ENCODE assay signal across 19 cellular contexts in genomic region chr7:3280445-3280844, GRCh38. TPM values are rescaled to one million over a fixed set of nuclear protein-coding genes. Genes with fewer than 3 reads are reported as not detected.
DNase-seq lines count a peak whose midpoint lies in the region; ATAC-seq, FAIRE-seq and TF ChIP-seq lines count a peak whose summit lies in the region.
"Had no signal": no experiment of that assay in that cellular context is flagged by ENCODE, and none has a peak within 500 bp of the region (broad histone marks: within the 10 kb centered on the region; RNA-seq: fewer than 3 reads in every experiment).

No MANE protein-coding gene starts in this region.

- TF ChIP-seq POLR2A in H1 (IDR thresholded peaks at IDR 0.05; ENCODE audit: control extremely low read depth in 1 of 2, low read depth in 2 of 2, low read length in 2 of 2), result no peak

- no peak overlapping the region for H3K23ac ChIP-seq in H1 (ENCODE audit: insufficient read length)

- no peaks in the 10 kb centered on the region for H4K20me1 ChIP-seq in H1 (replicated peaks in 1 of 2; ENCODE audit: control insufficient read depth in 1 of 2, insufficient read depth in 2 of 2, low read length in 2 of 2)

- no peaks in the 10 kb centered on the region for H3K79me1 ChIP-seq in H1 (ENCODE audit: low read depth, low read length)

- H2BK120ac ChIP-seq in H1 (replicated peaks; ENCODE audit: low read depth, low read length), result peak overlapping the region; percentile 38

- POLR2A ChIA-PET in H1 (lab: Charles Lee; ENCODE audit: partially characterized antibody), result no interaction called here

- H3K27me3 ChIP-seq in left ventricle myocardium inferior (ENCODE audit: low read depth) (no peaks in the 10 kb centered on the region), H1 (replicated peaks in 1 of 4; ENCODE audit: control insufficient read depth in 3 of 4, extremely low read depth in 1 of 4, insufficient read depth in 3 of 4, low read length in 3 of 4) (no peaks in the 10 kb centered on the region; a peak in 1 of 7 replicates), iPS-20b (ENCODE audit: insufficient read depth, low read length) (no peaks in the 10 kb centered on the region)
- H3K27me3 ChIP-seq: Peyer's patch had no signal

- no peaks in the 10 kb centered on the region for H3K79me2 ChIP-seq in H1 (ENCODE audit: control insufficient read depth in 1 of 2, insufficient read depth in 2 of 2, low read length in 2 of 2)

- WGBS in H1 (ENCODE audit: extremely low coverage in 1 of 2, insufficient coverage in 1 of 2, insufficient read length in 1 of 2, insufficient replicate concordance in 2 of 2, low coverage in 1 of 2, low lambda C conversion rate in 2 of 2, missing lambda C conversion rate in 1 of 2), 2 experiments, result 79% methylated on average over 3 of the region's 3 CpGs; no CpG with 5 or more reads in 1 of the 2 experiments

- no peak overlapping the region for H4K8ac ChIP-seq in H1 (ENCODE audit: extremely low read depth, insufficient read depth, low read length)

- H2BK15ac ChIP-seq in H1 (ENCODE audit: low read length), result no peak overlapping the region

- no peak overlapping the region for H2AK5ac ChIP-seq in H1 (ENCODE audit: low read depth, low read length)

- FAIRE-seq in H1 (lab: Jason Lieb, UNC), result no peak
- peak; percentile 13 for FAIRE-seq in urothelium cell line (lab: Jason Lieb, UNC)
- FAIRE-seq: GM12878 had no signal

- no peak overlapping the region for H3K4ac ChIP-seq in H1 (replicated peaks; ENCODE audit: insufficient read length, low read depth, low read length)

- H3K4me2 ChIP-seq in H1 (ENCODE audit: insufficient read depth in 1 of 2, low read depth in 2 of 2, low read length in 2 of 2), result 0 out of 4 replicates have a peak overlapping the region, but pooled peaks of 1 of the 2 experiments have one; percentile 23

- H3K14ac ChIP-seq in H1 (ENCODE audit: insufficient read length), result no peak overlapping the region

- H3K36me3 ChIP-seq in left ventricle myocardium inferior (no peaks in the 10 kb centered on the region), H1 (ENCODE audit: control insufficient read depth in 2 of 4, insufficient read depth in 4 of 4, low read length in 3 of 4) (no peaks in the 10 kb centered on the region), iPS-20b (ENCODE audit: insufficient read depth, low read depth, low read length) (no peaks in the 10 kb centered on the region)
- H3K36me3 ChIP-seq: Peyer's patch had no signal

- H2BK5ac ChIP-seq in H1 (ENCODE audit: low read depth, low read length), result no peak overlapping the region

- intact Hi-C loops in Right ventricle myocardium superior (cut with DNase I), result no loop called here
- intact Hi-C loops in left ventricle myocardium inferior (cut with micrococcal nuclease), result no loop called here

- CTCF ChIA-PET in H1 (lab: Charles Lee; ENCODE audit: partially characterized antibody), result no interaction called here

- no peak overlapping the region for H2AFZ ChIP-seq in H1 (ENCODE audit: low read length)

- H3K27ac ChIP-seq in left ventricle myocardium inferior (replicated peaks) (no peak overlapping the region), H1 (ENCODE audit: low read depth, low read length) (no peak overlapping the region), iPS-20b (ENCODE audit: low read length) (no peak overlapping the region)
- H3K27ac ChIP-seq: Peyer's patch, SK-N-MC had no signal

- no peak for TF ChIP-seq RAD21 in H1 (IDR thresholded peaks at IDR 0.05 in 1 of 2, conservative IDR thresholded peaks at IDR 0.05 in 1 of 2; ENCODE audit: low read depth in 2 of 2, low read length in 2 of 2)

- no peak overlapping the region for H4K5ac ChIP-seq in H1 (ENCODE audit: insufficient read length, low read depth, low read length)

- H2BK12ac ChIP-seq in H1 (ENCODE audit: low read depth, low read length), result no peak overlapping the region

- ATAC-seq in Right ventricle myocardium superior (ENCODE audit: poor library complexity), result peak; percentile 66
- ATAC-seq: CD8-positive, alpha-beta T cell; GM12878 had no signal

- H3K23me2 ChIP-seq in H1 (ENCODE audit: low read depth, low read length), result no peaks in the 10 kb centered on the region; the same call in 1 of the 2 replicates

- no peak for TF ChIP-seq CTCF in left ventricle myocardium inferior (IDR thresholded peaks at IDR 0.05; ENCODE audit: borderline replicate concordance)
- TF ChIP-seq CTCF in H1 (IDR thresholded peaks at IDR 0.05; ENCODE audit: control extremely low read depth in 1 of 3, insufficient read depth in 1 of 3, low read depth in 1 of 3, low read length in 3 of 3), result no peak
- no peak for TF ChIP-seq CTCF in GM20000 (IDR thresholded peaks at IDR 0.05; ENCODE audit: extremely low read depth, missing control alignments)

- H3K9me3 ChIP-seq in left ventricle myocardium inferior (replicated peaks), result peaks cover 4% of the 10 kb centered on the region
- no peaks in the 10 kb centered on the region for H3K9me3 ChIP-seq in H1 (ENCODE audit: insufficient read depth in 2 of 2, low read depth in 1 of 2, low read length in 1 of 2)
- H3K9me3 ChIP-seq in iPS-20b (ENCODE audit: insufficient read depth, low read depth, low read length), result no peaks in the 10 kb centered on the region
- H3K9me3 ChIP-seq: Peyer's patch had no signal

- no peak overlapping the region for H3K56ac ChIP-seq in H1 (replicated peaks; ENCODE audit: insufficient read length, low read depth, low read length)

- no peak for TF ChIP-seq EP300 in H1 (IDR thresholded peaks at IDR 0.05; ENCODE audit: borderline replicate concordance in 1 of 2, low read depth in 2 of 2, low read length in 2 of 2)

- no peak overlapping the region for H4K91ac ChIP-seq in H1 (replicated peaks; ENCODE audit: insufficient read length, low read length)

- H2BK20ac ChIP-seq in H1 (ENCODE audit: low read length), result no peak overlapping the region

- DNase-seq in Right ventricle myocardium superior (no peak), left ventricle myocardium inferior (no peak), H1 (ENCODE audit: low read depth in 1 of 2, low spot score in 2 of 2) (no peak), urothelium cell line (ENCODE audit: low spot score) (no peak), GM19238 (ENCODE audit: insufficient read length, low spot score) (no peak), SHP77 (lab: John Stamatoyannopoulos, UW) (no peak), GM20000 (ENCODE audit: low spot score) (no peak)
- DNase-seq: Calu3; CD8-positive, alpha-beta T cell; H7; NCI-H1105 treated with DMSO at 0.1 percent for 48 hours; NCI-H1694; NCI-H2081 treated with DMSO at 0.1 percent for 48 hours; NCI-H748 treated with DMSO at 0.1 percent for 48 hours; NK-92 treated with Interleukin-12 subunit alpha and Interleukin-12 subunit beta, amount 100 ng/mL, for 24 hours; Peyer's patch had no signal

- no peaks in the 10 kb centered on the region for H3K4me1 ChIP-seq in left ventricle myocardium inferior
- H3K4me1 ChIP-seq in H1 (replicated peaks in 1 of 4; ENCODE audit: control insufficient read depth in 3 of 4, insufficient read depth in 4 of 4, low read length in 3 of 4), result peaks cover 0 to 17% (median 9%) of the 10 kb centered on the region in 4 experiments; a peak in 4 of 7 replicates
- H3K4me1 ChIP-seq in iPS-20b (ENCODE audit: insufficient read depth, low read length), result peaks cover 3% of the 10 kb centered on the region; the same call in 1 of the 2 replicates
- H3K4me1 ChIP-seq: Peyer's patch had no signal

- H3K4me3 ChIP-seq in left ventricle myocardium inferior, result no peak overlapping the region
- no peak overlapping the region for H3K4me3 ChIP-seq in H1 (ENCODE audit: extremely low read depth in 1 of 4, insufficient read depth in 2 of 4, low read depth in 3 of 4, low read length in 4 of 4)
- H3K4me3 ChIP-seq in iPS-20b (ENCODE audit: low read length), result no peak overlapping the region
- H3K4me3 ChIP-seq: GM12878, Peyer's patch, SK-N-MC had no signal

- H3K18ac ChIP-seq in H1 (ENCODE audit: extremely low read depth, low read length), result no peak overlapping the region; the same call in 1 of the 2 replicates

- H3K9ac ChIP-seq in H1 (replicated peaks in 1 of 4; ENCODE audit: extremely low read depth in 1 of 4, low read depth in 3 of 4, low read length in 3 of 4) (no peak overlapping the region), iPS-20b (ENCODE audit: low read depth, low read length) (0 out of 2 replicates have a peak overlapping the region, but pooled peaks have one; percentile 3)

TF ChIP-seq in H1, 55 proteins besides CTCF, POLR2A, EP300 and RAD21 (continues in another document):
- TF ChIP-seq SIX5 (IDR thresholded peaks at IDR 0.05; ENCODE audit: low read depth, low read length) (no peak), CTBP2 (IDR thresholded peaks at IDR 0.05; ENCODE audit: borderline replicate concordance, insufficient read depth, insufficient read length, low read length) (no peak), KDM1A (IDR thresholded peaks at IDR 0.05; ENCODE audit: borderline replicate concordance, low read length) (no peak), FOSL1 (IDR thresholded peaks at IDR 0.05; ENCODE audit: insufficient read depth, low read depth, low read length) (no peak), NANOG (IDR thresholded peaks at IDR 0.05; ENCODE audit: insufficient read depth, low read depth, low read length, poor library complexity, severe bottlenecking) (no peak), ASH2L (IDR thresholded peaks at IDR 0.05; ENCODE audit: low read length) (no peak), SP1 (IDR thresholded peaks at IDR 0.05; ENCODE audit: low read depth, low read length) (no peak), BRCA1 (IDR thresholded peaks at IDR 0.05; ENCODE audit: low read depth, low read length) (no peak), NRF1 (IDR thresholded peaks at IDR 0.05; ENCODE audit: low read depth, low read length) (no peak), SRF (IDR thresholded peaks at IDR 0.05; ENCODE audit: low read depth, low read length) (no peak), TBP (IDR thresholded peaks at IDR 0.05; ENCODE audit: low read depth, low read length) (no peak), EZH2 (IDR thresholded peaks at IDR 0.05; ENCODE audit: low read depth, low read length, severe bottlenecking) (no peak)

RNA-seq across cellular contexts. Expression of gene SDK1, which starts 20.6 kb away (rescaled TPM):
- 2.2 TPM for total RNA-seq in Right ventricle myocardium superior
- 1.3 TPM for total RNA-seq in left ventricle myocardium inferior
- 7.2 and 7.3 TPM in 2 replicates for total RNA-seq in H1 (2021; fragmentation: NEBNext Ultra II Directional; extraction: Animal tissue kit (Norgen Biotek cat#: 25700))
- 3.3 and 4.7 TPM in 2 replicates for polyA plus RNA-seq in H1 (2011; rRNA removed)
- polyA plus RNA-seq in H1 (2011; cell fraction: cytosol; rRNA removed), result 2.7 TPM
- 10.6 TPM for polyA plus RNA-seq in H1 (2011; cell fraction: nucleus; rRNA removed)
- 3.6 to 7.4 TPM (median 6.1 TPM) in 4 replicates for polyA plus RNA-seq in H1 (2012, experiment 1 of 2)
- 2.8 TPM for polyA plus RNA-seq in H1 (2012, experiment 2 of 2)
- polyA plus RNA-seq in H1 (2013, experiment 1 of 2), result 7.2 TPM
- polyA plus RNA-seq in H1 (2013, experiment 2 of 2), result 5.9 TPM
- polyA minus RNA-seq in H1 (2011; rRNA and poly(A)+ RNA removed), result 10.0 and 10.6 TPM in 2 replicates
- 8.9 TPM for polyA minus RNA-seq in H1 (2011; cell fraction: cytosol; rRNA and poly(A)+ RNA removed)
- 21.6 TPM for polyA minus RNA-seq in H1 (2011; cell fraction: nucleus; rRNA and poly(A)+ RNA removed)
